Comparison of ENCODE assay signal across 8 cellular contexts in the genomic region with DNA sequence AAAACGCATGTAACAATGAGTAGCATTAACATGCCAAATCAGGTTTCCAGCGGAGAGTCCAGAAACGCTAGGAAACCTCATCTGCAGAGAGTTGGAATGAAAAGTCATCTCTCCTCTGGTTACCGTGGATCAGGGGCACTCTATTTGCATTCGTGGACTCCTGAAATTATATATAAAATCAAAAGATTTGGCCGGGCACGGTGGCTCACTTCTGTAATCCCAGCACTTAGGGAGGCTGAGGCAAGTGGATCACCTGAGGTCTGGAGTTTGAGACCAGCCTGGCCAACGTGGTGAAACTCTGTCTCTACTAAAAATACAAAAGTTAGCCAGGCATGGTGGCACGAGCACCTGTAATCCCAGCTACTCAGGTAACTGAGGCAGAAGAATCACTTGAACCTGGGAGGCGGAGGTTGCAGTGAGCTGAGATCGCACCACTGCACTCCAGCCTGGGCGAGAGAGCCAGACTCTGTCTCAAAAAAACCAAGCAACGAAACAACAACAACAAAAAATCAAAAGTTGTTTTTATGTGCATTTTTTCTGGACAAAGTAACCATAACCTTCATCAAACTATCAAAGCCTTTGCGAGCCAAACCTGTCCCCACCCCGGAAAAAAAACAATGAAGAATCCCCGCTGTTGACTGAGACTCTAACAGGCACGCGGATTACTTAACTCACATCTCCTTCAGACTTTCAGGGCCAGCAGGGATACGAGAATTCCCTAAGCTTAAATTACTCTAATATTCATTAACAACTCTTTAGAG.
DNase-seq lines count a peak whose midpoint lies in the region; FAIRE-seq and TF ChIP-seq lines count a peak whose summit lies in the region.

No MANE protein-coding gene starts in this region.

- no peak for FAIRE-seq in HTR-8/SVneo (lab: Jason Lieb, UNC)

- intact Hi-C loops in dorsolateral prefrontal cortex (cut with DNase I), result loop anchor here in 1 of 2 donors (10.0 kb wide), 1 partner anchor 75 kb away; the partner anchor contains the start of gene CREBBP

- peak overlapping the region; percentile 92 for H3K4me2 ChIP-seq in osteoblast (ENCODE audit: insufficient read depth, low read length)

- no peaks in the 10 kb centered on the region for H3K36me3 ChIP-seq in osteoblast (ENCODE audit: insufficient read depth, low read length)

- H3K4me3 ChIP-seq in dorsolateral prefrontal cortex, result peak overlapping the region; percentile 11 to 75 (median 53)
- peak overlapping the region; percentile 76 for H3K4me3 ChIP-seq in osteoblast (ENCODE audit: insufficient read depth, low read length)

- peak; percentile 20 for DNase-seq in NCI-H146 (lab: John Stamatoyannopoulos, UW)
- DNase-seq in dorsolateral prefrontal cortex, result no peak
- peak; percentile 94 for DNase-seq in osteoblast (ENCODE audit: insufficient read length, low spot score, missing footprints)
- no peak for DNase-seq in HTR-8/SVneo (ENCODE audit: insufficient read length, low spot score)
- no peak for DNase-seq in NK-92 (lab: John Stamatoyannopoulos, UW; ENCODE audit: unreplicated experiment)
- DNase-seq in RKO (ENCODE audit: low spot score), result no peak
- no peak for DNase-seq in GM13976 (ENCODE audit: low spot score)

- H2AFZ ChIP-seq in osteoblast (ENCODE audit: low read length), result peak overlapping the region; percentile 80

- H4K20me1 ChIP-seq in osteoblast (ENCODE audit: insufficient read depth, low read length), result no peaks in the 10 kb centered on the region

- in situ Hi-C loops in GM13976 (cut with MboI; ENCODE audit: low sequenced_read_pairs, unreplicated experiment), result no loop called here

- H3K27me3 ChIP-seq in dorsolateral prefrontal cortex (no peaks in the 10 kb centered on the region), osteoblast (ENCODE audit: insufficient read depth, low read length) (peaks cover 2% of the 10 kb centered on the region)

- TF ChIP-seq CTCF in C4-2B (conservative IDR thresholded peaks at IDR 0.05) (no peak), dorsolateral prefrontal cortex (IDR thresholded peaks at IDR 0.05 in 54 of 56, conservative IDR thresholded peaks at IDR 0.05 in 2 of 56; ENCODE audit: low read depth in 1 of 56, partially characterized antibody in 56 of 56) (peak in 1 of 56 donors; percentile 11), osteoblast (IDR thresholded peaks at IDR 0.05; ENCODE audit: extremely low read depth, low read depth, low read length) (no peak), GM13976 (IDR thresholded peaks at IDR 0.05; ENCODE audit: borderline replicate concordance, control extremely low read depth, extremely low read depth, insufficient read depth, missing control alignments) (no peak)

- no peaks in the 10 kb centered on the region for H3K9me3 ChIP-seq in osteoblast (ENCODE audit: low read depth, low read length)

- H3K4me1 ChIP-seq in osteoblast (ENCODE audit: insufficient read depth, low read length), result peaks cover 15% of the 10 kb centered on the region

- H3K27ac ChIP-seq in C4-2B (peak overlapping the region; percentile 64), dorsolateral prefrontal cortex (peak overlapping the region in 50 of 59 donors; percentile 1 to 88 (median 66)), osteoblast (ENCODE audit: low read depth, low read length) (peak overlapping the region; percentile 94)

- H3K79me2 ChIP-seq in osteoblast (ENCODE audit: insufficient read depth, low read length), result no peaks in the 10 kb centered on the region

Comparison
In these comparisons a context has a peak if more than half of its experiments do, and no peak if none do; other contexts are left out.
1. DNase-seq: peak in NCI-H146 (single experiment) and osteoblast (single experiment); none in dorsolateral prefrontal cortex (0 of 10), HTR-8/SVneo (single experiment), NK-92 (single experiment), RKO (single experiment) and GM13976 (single experiment).
2. Peak in every context shown above with its lines, with median percentiles within 50 percentile points of each other: H3K27ac ChIP-seq.